ENCODE assay signal across 21 cellular contexts in genomic region chr10:113895018-113895417, GRCh38. TPM values are rescaled to one million over a fixed set of nuclear protein-coding genes. Genes with fewer than 3 reads are reported as not detected.
DNase-seq lines count a peak whose midpoint lies in the region; ATAC-seq, FAIRE-seq and TF ChIP-seq lines count a peak whose summit lies in the region.
"Had no signal": no experiment of that assay in that cellular context is flagged by ENCODE, and none has a peak within 500 bp of the region (broad histone marks: within the 10 kb centered on the region; RNA-seq: fewer than 3 reads in every experiment).

No MANE protein-coding gene starts in this region.

- ATAC-seq in foreskin keratinocyte: peak; percentile 97
- no peak for ATAC-seq in activated CD8-positive, alpha-beta memory T cell treated with anti-CD3 and anti-CD28 coated beads, Interleukin-2, amount 10 ng/mL, durations not matched to agents 7 days and 5 days
- ATAC-seq: upper lobe of right lung, WTC11 had no signal

- H3K4me3 Mint-ChIP-seq in MCF 10A (ENCODE audit: unreplicated experiment) (no peak overlapping the region), endothelial cell (ENCODE audit: unreplicated experiment) (no peak overlapping the region)
- H3K4me3 Mint-ChIP-seq in activated CD8-positive, alpha-beta memory T cell treated with anti-CD3 and anti-CD28 coated beads, Interleukin-2, amount 10 ng/mL, durations not matched to agents 7 days and 5 days: no peak overlapping the region
- H3K4me3 Mint-ChIP-seq: endodermal cell, nephron, WTC11 had no signal

- intact Hi-C loops in MCF 10A (cut with micrococcal nuclease): loop anchor here (5.0 to 10.0 kb wide), 2 partner anchors 98 to 170 kb away; no protein-coding TSS in a partner anchor
- intact Hi-C loops in breast epithelium (cut with DNase I; ENCODE audit: low total_unique reads): no loop called here

- H3K36me3 Mint-ChIP-seq in MCF 10A (ENCODE audit: insufficient read depth, unreplicated experiment): no peaks in the 10 kb centered on the region
- H3K36me3 Mint-ChIP-seq in activated CD8-positive, alpha-beta memory T cell treated with anti-CD3 and anti-CD28 coated beads, Interleukin-2, amount 10 ng/mL, durations not matched to agents 7 days and 5 days: peaks cover 19% of the 10 kb centered on the region
- H3K36me3 Mint-ChIP-seq in endothelial cell (ENCODE audit: low read depth, unreplicated experiment): peaks cover 7% of the 10 kb centered on the region

- no TSS peak for BruUV-seq in MCF 10A (replicated peaks; lab: Mats Ljungman, UMichigan)

- CTCF ChIA-PET in MCF 10A (lab: Yijun Ruan, JAX): interaction anchor here (0.7 to 2.0 kb wide), 2 partner anchors 208 to 216 kb away, joined by 3 to 5 read pairs; no protein-coding TSS in a partner anchor
- CTCF ChIA-PET in activated CD8-positive, alpha-beta memory T cell treated with anti-CD3 and anti-CD28 coated beads, Interleukin-2, amount 10 ng/mL, durations not matched to agents 7 days and 5 days (lab: Charles Lee): no interaction called here

- TF ChIP-seq POLR2A in breast epithelium (IDR thresholded peaks at IDR 0.05): no peak

- POLR2A ChIA-PET in MCF 10A (lab: Yijun Ruan, JAX): no interaction called here

- no peaks in the 10 kb centered on the region for H3K27me3 ChIP-seq in breast epithelium
- peaks cover 3% of the 10 kb centered on the region for H3K27me3 ChIP-seq in foreskin keratinocyte
- H3K27me3 ChIP-seq: upper lobe of right lung had no signal

- peaks cover 10% of the 10 kb centered on the region for H3K4me1 Mint-ChIP-seq in MCF 10A (ENCODE audit: insufficient read depth, unreplicated experiment)
- peaks cover 4% of the 10 kb centered on the region for H3K4me1 Mint-ChIP-seq in activated CD8-positive, alpha-beta memory T cell treated with anti-CD3 and anti-CD28 coated beads, Interleukin-2, amount 10 ng/mL, durations not matched to agents 7 days and 5 days
- peaks cover 14% of the 10 kb centered on the region for H3K4me1 Mint-ChIP-seq in endothelial cell (ENCODE audit: unreplicated experiment)
- H3K4me1 Mint-ChIP-seq: nephron, WTC11 had no signal

- FAIRE-seq in urothelium cell line (lab: Jason Lieb, UNC): no peak
- FAIRE-seq: H1 had no signal

- no peaks in the 10 kb centered on the region for H3K4me1 ChIP-seq in breast epithelium
- peaks cover 8% of the 10 kb centered on the region for H3K4me1 ChIP-seq in foreskin keratinocyte
- H3K4me1 ChIP-seq: upper lobe of right lung had no signal

- peak; percentile 73 for DNase-seq in MCF 10A (ENCODE audit: unreplicated experiment)
- DNase-seq in breast epithelium (ENCODE audit: low spot score in 2 of 2): no peak
- DNase-seq in astrocyte of the spinal cord (ENCODE audit: low read depth, low spot score): peak; percentile 50
- peak; percentile 76 to 86 for DNase-seq in foreskin keratinocyte
- peak; percentile 6 for DNase-seq in urothelium cell line (ENCODE audit: low spot score)
- DNase-seq in activated CD8-positive, alpha-beta memory T cell treated with anti-CD3 and anti-CD28 coated beads, Interleukin-2, amount 10 ng/mL, durations not matched to agents 7 days and 5 days: no peak
- no peak for DNase-seq in NCI-H187 treated with DMSO at 0.1 percent for 48 hours (lab: John Stamatoyannopoulos, UW)
- no peak for DNase-seq in endothelial cell (ENCODE audit: low spot score)
- DNase-seq: activated naive CD4-positive, alpha-beta T cell treated with Interleukin-2 at 50 U/mL for 16 hours; endodermal cell; hypothalamus; KG1; left ventricle myocardium inferior; NCI-H146; NCI-H524 treated with DMSO at 0.1 percent for 48 hours; SW 1271; upper lobe of right lung had no signal

- H3K9me3 Mint-ChIP-seq in MCF 10A (ENCODE audit: unreplicated experiment) (no peaks in the 10 kb centered on the region), endothelial cell (ENCODE audit: unreplicated experiment) (no peaks in the 10 kb centered on the region)
- H3K9me3 Mint-ChIP-seq in activated CD8-positive, alpha-beta memory T cell treated with anti-CD3 and anti-CD28 coated beads, Interleukin-2, amount 10 ng/mL, durations not matched to agents 7 days and 5 days (ENCODE audit: low read depth): no peaks in the 10 kb centered on the region

- H3K27ac Mint-ChIP-seq in MCF 10A (ENCODE audit: low read depth, unreplicated experiment) (peak overlapping the region; percentile 41), endothelial cell (ENCODE audit: unreplicated experiment) (no peak overlapping the region)
- no peak overlapping the region for H3K27ac Mint-ChIP-seq in activated CD8-positive, alpha-beta memory T cell treated with anti-CD3 and anti-CD28 coated beads, Interleukin-2, amount 10 ng/mL, durations not matched to agents 7 days and 5 days
- H3K27ac Mint-ChIP-seq: endodermal cell, nephron, WTC11 had no signal

- H3K9me3 ChIP-seq in breast epithelium: no peaks in the 10 kb centered on the region
- H3K9me3 ChIP-seq: left ventricle myocardium inferior, upper lobe of right lung had no signal

- no peak overlapping the region for H3K4me3 ChIP-seq in breast epithelium
- H3K4me3 ChIP-seq in astrocyte of the spinal cord (ENCODE audit: low read depth, low read length): no peak overlapping the region
- H3K4me3 ChIP-seq: left ventricle myocardium inferior, upper lobe of right lung had no signal

- TF ChIP-seq CTCF in MCF 10A (IDR thresholded peaks at IDR 0.05; ENCODE audit: unreplicated experiment) (no peak), breast epithelium (IDR thresholded peaks at IDR 0.05) (no peak), astrocyte of the spinal cord (IDR thresholded peaks at IDR 0.05; ENCODE audit: low read depth, low read length) (no peak), foreskin keratinocyte (conservative IDR thresholded peaks at IDR 0.05) (no peak), endothelial cell (IDR thresholded peaks at IDR 0.05; ENCODE audit: unreplicated experiment) (no peak)

- H3K27me3 Mint-ChIP-seq in MCF 10A (ENCODE audit: insufficient read depth, unreplicated experiment) (no peaks in the 10 kb centered on the region), endothelial cell (ENCODE audit: unreplicated experiment) (no peaks in the 10 kb centered on the region)
- no peaks in the 10 kb centered on the region for H3K27me3 Mint-ChIP-seq in activated CD8-positive, alpha-beta memory T cell treated with anti-CD3 and anti-CD28 coated beads, Interleukin-2, amount 10 ng/mL, durations not matched to agents 7 days and 5 days

- H3K27ac ChIP-seq in breast epithelium: no peak overlapping the region
- H3K27ac ChIP-seq in foreskin keratinocyte: no peak overlapping the region
- H3K27ac ChIP-seq: 22Rv1, left ventricle myocardium inferior, upper lobe of right lung had no signal

- in situ Hi-C loops in astrocyte of the spinal cord (cut with HindIII; ENCODE audit: low sequenced_read_pairs): no loop called here

- no peaks in the 10 kb centered on the region for H3K36me3 ChIP-seq in breast epithelium

RNA-seq across cellular contexts. Expression of gene NHLRC2, which starts 40.6 kb away (rescaled TPM):
- total RNA-seq in MCF 10A (2022) (39.8 and 40.3 TPM in 2 replicates), breast epithelium (10 to 100 TPM; 36.4 to 84.3 (median 56.0) TPM), foreskin keratinocyte (13.7 and 14.0 TPM in 2 replicates), endothelial cell (ENCODE audit: unreplicated experiment) (22.5 TPM)
- polyA plus RNA-seq in foreskin keratinocyte: 2.0 and 2.8 TPM in 2 replicates
- 10 to 100 TPM; 35.7 to 36.4 TPM for total RNA-seq in activated CD8-positive, alpha-beta memory T cell treated with anti-CD3 and anti-CD28 coated beads, Interleukin-2, amount 10 ng/mL, durations not matched to agents 7 days and 5 days

RNA-seq across cellular contexts. Expression of gene DCLRE1A, which starts 41.1 kb away (rescaled TPM):
- 9.0 and 9.2 TPM in 2 replicates for total RNA-seq in MCF 10A (2022)
- 1 to 10 TPM; 4.0 to 7.5 (median 4.3) TPM for total RNA-seq in breast epithelium
- total RNA-seq in foreskin keratinocyte: 10.1 and 10.6 TPM in 2 replicates
- 3.0 and 3.4 TPM in 2 replicates for polyA plus RNA-seq in foreskin keratinocyte
- total RNA-seq in activated CD8-positive, alpha-beta memory T cell treated with anti-CD3 and anti-CD28 coated beads, Interleukin-2, amount 10 ng/mL, durations not matched to agents 7 days and 5 days: 10 to 100 TPM; 17.4 to 20.1 TPM
- 7.5 TPM for total RNA-seq in endothelial cell (ENCODE audit: unreplicated experiment)

Comparison
In these comparisons a context has a peak if more than half of its experiments do, and no peak if none do; other contexts are left out.
1. DNase-seq: peak in MCF 10A (single experiment), astrocyte of the spinal cord (single experiment), foreskin keratinocyte (2 of 2) and urothelium cell line (single experiment); none in breast epithelium (0 of 2), activated CD8-positive, alpha-beta memory T cell treated with anti-CD3 and anti-CD28 coated beads, Interleukin-2, amount 10 ng/mL, durations not matched to agents 7 days and 5 days (single experiment), NCI-H187 treated with DMSO at 0.1 percent for 48 hours (single experiment) and endothelial cell (single experiment).